Comparison of ENCODE assay signal across 1 cellular context in genomic region chr18:23631746-23632145, GRCh38.
TF ChIP-seq lines count a peak whose summit lies in the region.

No MANE protein-coding gene starts in this region.

TF ChIP-seq in A549, 52 proteins besides CTCF, POLR2A, EP300 and RAD21 (continued from another document):
- TF ChIP-seq, protein P1, sequence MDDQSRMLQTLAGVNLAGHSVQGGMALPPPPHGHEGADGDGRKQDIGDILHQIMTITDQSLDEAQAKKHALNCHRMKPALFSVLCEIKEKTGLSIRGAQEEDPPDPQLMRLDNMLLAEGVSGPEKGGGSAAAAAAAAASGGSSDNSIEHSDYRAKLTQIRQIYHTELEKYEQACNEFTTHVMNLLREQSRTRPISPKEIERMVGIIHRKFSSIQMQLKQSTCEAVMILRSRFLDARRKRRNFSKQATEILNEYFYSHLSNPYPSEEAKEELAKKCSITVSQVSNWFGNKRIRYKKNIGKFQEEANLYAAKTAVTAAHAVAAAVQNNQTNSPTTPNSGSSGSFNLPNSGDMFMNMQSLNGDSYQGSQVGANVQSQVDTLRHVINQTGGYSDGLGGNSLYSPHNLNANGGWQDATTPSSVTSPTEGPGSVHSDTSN (IDR thresholded peaks at IDR 0.05) = no peak
- TF ChIP-seq HDAC2 (IDR thresholded peaks at IDR 0.05) (no peak), HOXB13 (CRISPR knock-in tag; IDR thresholded peaks at IDR 0.05; ENCODE audit: low read depth) (no peak), KDM1A (IDR thresholded peaks at IDR 0.05; ENCODE audit: low read depth) (no peak), MAZ (IDR thresholded peaks at IDR 0.05; ENCODE audit: borderline replicate concordance, low read depth, low read length) (no peak), CBX8 (IDR thresholded peaks at IDR 0.05) (no peak), JUN (IDR thresholded peaks at IDR 0.05) (no peak)
